ENCODE assay signal across 1 cellular context in the genomic region with DNA sequence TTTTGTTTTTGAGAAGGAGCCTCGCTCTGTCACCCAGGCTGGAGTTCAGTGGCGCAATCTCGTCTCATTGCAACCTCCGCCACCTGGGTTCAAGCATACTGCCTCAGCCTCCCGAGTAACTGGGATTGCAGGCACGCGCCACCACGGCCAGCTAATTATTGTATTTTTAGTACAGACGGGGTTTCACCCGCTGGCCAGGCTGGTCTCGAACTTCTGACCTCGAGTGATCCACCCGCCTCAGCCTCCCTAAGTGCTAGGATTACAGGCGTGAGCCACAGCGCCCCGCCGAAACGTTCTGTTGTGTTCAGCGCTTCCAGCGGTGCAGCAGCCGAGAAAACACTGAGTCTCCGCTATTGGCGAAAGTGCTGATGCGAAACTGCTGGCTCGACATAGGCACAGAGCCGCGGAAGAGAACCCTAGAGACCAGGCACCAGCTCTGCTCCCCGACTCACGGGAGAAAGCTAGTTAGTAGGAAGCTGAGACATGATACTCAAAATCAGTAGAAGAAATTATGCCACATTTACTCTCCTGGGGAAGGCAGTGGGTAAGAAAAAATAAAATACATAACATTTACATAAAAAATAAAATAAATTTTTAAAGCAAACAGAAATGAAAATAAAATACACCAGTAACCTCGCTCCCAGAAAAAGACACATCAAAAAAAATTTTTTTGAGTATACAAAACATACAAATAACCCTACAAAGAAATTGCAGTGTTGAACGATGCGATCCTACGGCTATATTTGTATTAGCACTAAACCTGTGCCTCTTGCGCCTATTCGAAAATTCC.
TF ChIP-seq lines count a peak whose summit lies in the region.

No MANE protein-coding gene starts in this region.

TF ChIP-seq in HepG2, 621 proteins besides CTCF, POLR2A, EP300 and RAD21 (continued from another document and continues in another):
- TF ChIP-seq, protein P1, sequence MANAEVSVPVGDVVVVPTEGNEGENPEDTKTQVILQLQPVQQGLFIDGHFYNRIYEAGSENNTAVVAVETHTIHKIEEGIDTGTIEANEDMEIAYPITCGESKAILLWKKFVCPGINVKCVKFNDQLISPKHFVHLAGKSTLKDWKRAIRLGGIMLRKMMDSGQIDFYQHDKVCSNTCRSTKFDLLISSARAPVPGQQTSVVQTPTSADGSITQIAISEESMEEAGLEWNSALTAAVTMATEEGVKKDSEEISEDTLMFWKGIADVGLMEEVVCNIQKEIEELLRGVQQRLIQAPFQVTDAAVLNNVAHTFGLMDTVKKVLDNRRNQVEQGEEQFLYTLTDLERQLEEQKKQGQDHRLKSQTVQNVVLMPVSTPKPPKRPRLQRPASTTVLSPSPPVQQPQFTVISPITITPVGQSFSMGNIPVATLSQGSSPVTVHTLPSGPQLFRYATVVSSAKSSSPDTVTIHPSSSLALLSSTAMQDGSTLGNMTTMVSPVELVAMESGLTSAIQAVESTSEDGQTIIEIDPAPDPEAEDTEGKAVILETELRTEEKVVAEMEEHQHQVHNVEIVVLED (CRISPR knock-in tag; IDR thresholded peaks at IDR 0.05; ENCODE audit: borderline replicate concordance) = peak; percentile 42; the same call in 1 of the 2 replicates
- TF ChIP-seq ZBTB20 (CRISPR knock-in tag; IDR thresholded peaks at IDR 0.05; ENCODE audit: borderline replicate concordance, low read depth) (peak; percentile 66; the same call in 1 of the 2 replicates), NR2F1 (CRISPR knock-in tag; IDR thresholded peaks at IDR 0.05) (no peak), ZC3H13 (CRISPR knock-in tag; IDR thresholded peaks at IDR 0.05) (peak; percentile 78), ZNF263 (CRISPR knock-in tag; IDR thresholded peaks at IDR 0.05) (peak; percentile 52; the same call in 1 of the 2 replicates), GTF2F1 (IDR thresholded peaks at IDR 0.05; ENCODE audit: low read length) (no peak), ZNF230 (CRISPR knock-in tag; IDR thresholded peaks at IDR 0.05) (no peak), ZNF318 (CRISPR knock-in tag; IDR thresholded peaks at IDR 0.05) (no peak), TBL1XR1 (IDR thresholded peaks at IDR 0.05; ENCODE audit: borderline replicate concordance, low read length, partially characterized antibody) (no peak), GFI1 (CRISPR knock-in tag; IDR thresholded peaks at IDR 0.05; ENCODE audit: borderline replicate concordance) (0 out of 2 replicates have a peak, but pooled peaks have one; percentile 16), TARDBP (CRISPR knock-in tag; IDR thresholded peaks at IDR 0.05) (peak; percentile 81), ADNP (CRISPR knock-in tag; IDR thresholded peaks at IDR 0.05) (peak; percentile 96), ZFP41 (CRISPR knock-in tag; IDR thresholded peaks at IDR 0.05; ENCODE audit: borderline replicate concordance) (no peak), YEATS4 (CRISPR knock-in tag; IDR thresholded peaks at IDR 0.05; ENCODE audit: borderline replicate concordance) (peak; percentile 53; the same call in 1 of the 2 replicates), ZNF574 (CRISPR knock-in tag; IDR thresholded peaks at IDR 0.05) (peak; percentile 87), ARID5B (CRISPR knock-in tag; IDR thresholded peaks at IDR 0.05) (peak; percentile 77), ZNF639 (CRISPR knock-in tag; conservative IDR thresholded peaks at IDR 0.05) (peak; percentile 19; the same call in 1 of the 2 replicates), BRD4 (CRISPR knock-in tag; IDR thresholded peaks at IDR 0.05) (peak; percentile 92), MAZ (IDR thresholded peaks at IDR 0.05; ENCODE audit: borderline replicate concordance, low read depth, low read length) (no peak), MAZ (CRISPR knock-in tag; IDR thresholded peaks at IDR 0.05; ENCODE audit: low read depth) (peak; percentile 42; the same call in 1 of the 2 replicates), ZBTB7B (CRISPR knock-in tag; IDR thresholded peaks at IDR 0.05) (peak; percentile 38; the same call in 1 of the 2 replicates), ERF (CRISPR knock-in tag; IDR thresholded peaks at IDR 0.05) (peak; percentile 59; the same call in 1 of the 2 replicates), SPEN (CRISPR knock-in tag; IDR thresholded peaks at IDR 0.05; ENCODE audit: low read depth) (peak; percentile 69), ELF3 (CRISPR knock-in tag; IDR thresholded peaks at IDR 0.05) (peak; percentile 61), ZSCAN29 (CRISPR knock-in tag; conservative IDR thresholded peaks at IDR 0.05) (no peak; the same call in 1 of the 2 replicates), KDM1A (CRISPR knock-in tag; IDR thresholded peaks at IDR 0.05) (peak; percentile 93)
- TF ChIP-seq, protein P2, sequence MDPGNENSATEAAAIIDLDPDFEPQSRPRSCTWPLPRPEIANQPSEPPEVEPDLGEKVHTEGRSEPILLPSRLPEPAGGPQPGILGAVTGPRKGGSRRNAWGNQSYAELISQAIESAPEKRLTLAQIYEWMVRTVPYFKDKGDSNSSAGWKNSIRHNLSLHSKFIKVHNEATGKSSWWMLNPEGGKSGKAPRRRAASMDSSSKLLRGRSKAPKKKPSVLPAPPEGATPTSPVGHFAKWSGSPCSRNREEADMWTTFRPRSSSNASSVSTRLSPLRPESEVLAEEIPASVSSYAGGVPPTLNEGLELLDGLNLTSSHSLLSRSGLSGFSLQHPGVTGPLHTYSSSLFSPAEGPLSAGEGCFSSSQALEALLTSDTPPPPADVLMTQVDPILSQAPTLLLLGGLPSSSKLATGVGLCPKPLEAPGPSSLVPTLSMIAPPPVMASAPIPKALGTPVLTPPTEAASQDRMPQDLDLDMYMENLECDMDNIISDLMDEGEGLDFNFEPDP (CRISPR knock-in tag; conservative IDR thresholded peaks at IDR 0.05) = no peak
